Comparison of ENCODE assay signal across 13 cellular contexts in the genomic region with DNA sequence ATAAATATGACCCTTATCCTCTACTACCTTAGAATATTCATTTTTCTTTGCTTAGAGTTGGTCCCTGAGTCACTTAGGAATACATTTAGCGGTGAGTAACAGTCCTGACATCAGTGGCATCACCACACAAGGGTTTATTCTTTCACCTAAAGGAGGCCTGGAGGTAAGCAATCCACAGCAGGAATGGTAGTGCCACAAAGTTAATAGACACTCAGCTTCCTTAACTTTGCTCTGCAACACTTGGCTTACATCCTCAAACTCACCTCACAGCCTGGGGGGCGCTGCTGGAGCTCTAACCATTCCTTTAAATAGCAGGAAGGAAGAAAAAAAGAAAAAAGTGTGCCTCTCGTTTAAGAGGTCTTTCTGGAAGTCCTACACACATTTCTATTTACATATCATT. TPM values are rescaled to one million over a fixed set of nuclear protein-coding genes. Genes with fewer than 3 reads are reported as not detected.
DNase-seq lines count a peak whose midpoint lies in the region; TF ChIP-seq lines count a peak whose summit lies in the region.
"Had no signal": no experiment of that assay in that cellular context is flagged by ENCODE, and none has a peak within 500 bp of the region (broad histone marks: within the 10 kb centered on the region; RNA-seq: fewer than 3 reads in every experiment).

No MANE protein-coding gene starts in this region.

- no peaks in the 10 kb centered on the region for H3K9me3 Mint-ChIP-seq in CD14-positive monocyte
- H3K9me3 Mint-ChIP-seq: activated naive CD8-positive, alpha-beta T cell treated with anti-CD3 and anti-CD28 coated beads for 36 hours; naive thymus-derived CD8-positive, alpha-beta T cell had no signal

- H3K9ac ChIP-seq in GM23248 (no peak overlapping the region), mesendoderm (ENCODE audit: low read length) (no peak overlapping the region)
- H3K9ac ChIP-seq: KMS-11 had no signal

- H3K27ac ChIP-seq in GM23248 (no peak overlapping the region), brain microvascular endothelial cell (no peak overlapping the region), mesendoderm (ENCODE audit: low read depth, low read length) (no peak overlapping the region)
- H3K27ac ChIP-seq: coronary artery, KMS-11 had no signal

- H3K4me1 ChIP-seq in GM23248 (ENCODE audit: insufficient read depth): no peaks in the 10 kb centered on the region
- no peaks in the 10 kb centered on the region for H3K4me1 ChIP-seq in mesendoderm (ENCODE audit: control insufficient read depth, low read depth, low read length)

- no peak overlapping the region for H3K23ac ChIP-seq in mesendoderm (ENCODE audit: low read length)

- no peaks in the 10 kb centered on the region for H3K9me3 ChIP-seq in GM23248 (ENCODE audit: low read depth)

- no peak overlapping the region for H4K8ac ChIP-seq in mesendoderm (ENCODE audit: low read depth, low read length)

- no peak overlapping the region for H2BK15ac ChIP-seq in mesendoderm (replicated peaks; ENCODE audit: low read depth)

- H3K36me3 Mint-ChIP-seq in CD14-positive monocyte: no peaks in the 10 kb centered on the region
- H3K36me3 Mint-ChIP-seq: activated naive CD8-positive, alpha-beta T cell treated with anti-CD3 and anti-CD28 coated beads for 36 hours had no signal

- H2BK5ac ChIP-seq in mesendoderm (ENCODE audit: low read length): no peak overlapping the region

- no peak overlapping the region for H2BK120ac ChIP-seq in mesendoderm (ENCODE audit: low read depth, low read length)

- H2AK5ac ChIP-seq in mesendoderm (ENCODE audit: low read length): no peak overlapping the region

- no peak overlapping the region for H3K56ac ChIP-seq in mesendoderm (ENCODE audit: low read length)

- H4K20me1 ChIP-seq in GM23248 (ENCODE audit: insufficient read depth): no peaks in the 10 kb centered on the region

- peak; percentile 41 for TF ChIP-seq CTCF in brain microvascular endothelial cell (IDR thresholded peaks at IDR 0.05; ENCODE audit: low read depth, low read length, missing control alignments)
- no peak for TF ChIP-seq CTCF in CD14-positive monocyte (IDR thresholded peaks at IDR 0.05)

- no peak overlapping the region for H3K27ac Mint-ChIP-seq in CD14-positive monocyte
- H3K27ac Mint-ChIP-seq: activated naive CD8-positive, alpha-beta T cell treated with anti-CD3 and anti-CD28 coated beads for 36 hours had no signal

- H3K79me2 ChIP-seq in GM23248 (ENCODE audit: insufficient read depth) (no peaks in the 10 kb centered on the region), mesendoderm (ENCODE audit: control insufficient read depth, insufficient read depth, low read length) (no peaks in the 10 kb centered on the region)

- H3K79me1 ChIP-seq in mesendoderm (ENCODE audit: low read length): no peaks in the 10 kb centered on the region

- DNase-seq in GM23248: peak; percentile 23
- DNase-seq in M059J (ENCODE audit: low read depth): peak; percentile 53
- DNase-seq in brain microvascular endothelial cell: no peak
- peak; percentile 62 for DNase-seq in mesendoderm
- no peak for DNase-seq in NCI-H2107 treated with DMSO at 0.1 percent for 48 hours (lab: John Stamatoyannopoulos, UW; ENCODE audit: unreplicated experiment)
- DNase-seq in T-helper 2 cell: no peak
- no peak for DNase-seq in CD14-positive monocyte (ENCODE audit: low spot score)
- DNase-seq: activated naive CD8-positive, alpha-beta T cell treated with anti-CD3 and anti-CD28 coated beads for 36 hours; foreskin fibroblast; naive thymus-derived CD8-positive, alpha-beta T cell; NCI-H2171 treated with DMSO at 0.1 percent for 48 hours had no signal

- H4K5ac ChIP-seq in mesendoderm (ENCODE audit: low read length): no peak overlapping the region

- intact Hi-C loops in CD14-positive monocyte (cut with micrococcal nuclease): no loop called here

- H3K4me1 Mint-ChIP-seq in CD14-positive monocyte: peaks cover 9% of the 10 kb centered on the region
- H3K4me1 Mint-ChIP-seq: activated naive CD8-positive, alpha-beta T cell treated with anti-CD3 and anti-CD28 coated beads for 36 hours had no signal

- no peaks in the 10 kb centered on the region for H3K9me2 ChIP-seq in GM23248 (ENCODE audit: insufficient read depth)

- WGBS in GM23248 (ENCODE audit: low coverage in 1 of 2, low lambda C conversion rate in 2 of 2, missing lambda C conversion rate in 2 of 2), 2 experiments: 93 to 94% methylated on average over 3 of the region's 3 CpGs
- no CpG with 5 or more reads among the region's 3 CpGs for WGBS in mesendoderm (ENCODE audit: extremely low coverage, insufficient coverage, low lambda C conversion rate)

- H3K4me3 Mint-ChIP-seq in CD14-positive monocyte: no peak overlapping the region
- H3K4me3 Mint-ChIP-seq: activated naive CD8-positive, alpha-beta T cell treated with anti-CD3 and anti-CD28 coated beads for 36 hours; naive thymus-derived CD8-positive, alpha-beta T cell had no signal

- in situ Hi-C loops in GM23248 (cut with MboI): no loop called here
- in situ Hi-C loops in brain microvascular endothelial cell (cut with HindIII; ENCODE audit: low pct_ligation_motif_present, low sequenced_read_pairs): no loop called here

- H3K18ac ChIP-seq in mesendoderm (ENCODE audit: low read length): no peak overlapping the region

- peaks cover 0 to 3% (median 0%) of the 10 kb centered on the region in 3 donors for H3K27me3 Mint-ChIP-seq in CD14-positive monocyte (ENCODE audit: low read depth in 3 of 3)
- H3K27me3 Mint-ChIP-seq: activated naive CD8-positive, alpha-beta T cell treated with anti-CD3 and anti-CD28 coated beads for 36 hours; naive thymus-derived CD8-positive, alpha-beta T cell had no signal

- H2AFZ ChIP-seq in GM23248: no peak overlapping the region

- H3K4me3 ChIP-seq in GM23248: no peak overlapping the region
- no peak overlapping the region for H3K4me3 ChIP-seq in brain microvascular endothelial cell (ENCODE audit: low read depth, low read length)
- no peak overlapping the region for H3K4me3 ChIP-seq in mesendoderm (ENCODE audit: low read length)
- H3K4me3 ChIP-seq: coronary artery had no signal

- no peak overlapping the region for H3K4ac ChIP-seq in mesendoderm (ENCODE audit: low read depth, low read length)

- H3K27me3 ChIP-seq in GM23248 (replicated peaks; ENCODE audit: insufficient read depth) (no peaks in the 10 kb centered on the region), brain microvascular endothelial cell (replicated peaks) (no peaks in the 10 kb centered on the region), mesendoderm (ENCODE audit: insufficient read depth, low read length, poor library complexity) (no peaks in the 10 kb centered on the region)

- peaks cover 17% of the 10 kb centered on the region; the same call in 1 of the 2 replicates for H3F3A ChIP-seq in GM23248 (ENCODE audit: insufficient read depth)

- H3K4me2 ChIP-seq in GM23248 (ENCODE audit: unreplicated experiment) (no peak overlapping the region), mesendoderm (ENCODE audit: low read length) (no peak overlapping the region)
- H3K4me2 ChIP-seq: KMS-11 had no signal

- H3K36me3 ChIP-seq in GM23248 (ENCODE audit: low read depth) (no peaks in the 10 kb centered on the region), brain microvascular endothelial cell (replicated peaks) (no peaks in the 10 kb centered on the region), mesendoderm (ENCODE audit: control insufficient read depth, insufficient read depth, low read length) (no peaks in the 10 kb centered on the region)

RNA-seq across cellular contexts. Expression of a gene that starts 29.1 kb away (rescaled TPM):
- 3.5 and 18.2 TPM in 2 replicates for total RNA-seq in GM23248 (2014; rRNA removed; shearing (Covaris generic))
- polyA plus RNA-seq in GM23248 (2016; fragmentation: Nextera tagmentation; extraction: Ambion mirVana) (5.4 and 6.4 TPM in 2 replicates), CD14-positive monocyte (under 1 TPM in 1 of 2 donors, not detected in 1; 0.94 TPM)
- 1.2 and 5.0 TPM in 2 replicates for total RNA-seq in M059J (2014; rRNA removed; shearing (Covaris generic))
- polyA plus RNA-seq in mesendoderm (2013, experiment 1 of 2): 0.56 TPM
- 0.55 TPM for polyA plus RNA-seq in mesendoderm (2013, experiment 2 of 2)

RNA-seq across cellular contexts. Expression of a gene that starts 29.2 kb away (rescaled TPM):
- total RNA-seq in GM23248 (2014; rRNA removed; shearing (Covaris generic)): 6.6 and 11.5 TPM in 2 replicates
- polyA plus RNA-seq in GM23248 (2016; fragmentation: Nextera tagmentation; extraction: Ambion mirVana) (10.4 and 12.5 TPM in 2 replicates), CD14-positive monocyte (1 to 10 TPM; 2.3 to 2.7 TPM)
- 5.5 and 10.8 TPM in 2 replicates for total RNA-seq in M059J (2014; rRNA removed; shearing (Covaris generic))
- polyA plus RNA-seq in mesendoderm (2013, experiment 1 of 2): 3.2 TPM
- 3.1 TPM for polyA plus RNA-seq in mesendoderm (2013, experiment 2 of 2)

RNA-seq across cellular contexts. Expression of a gene that starts 36.0 kb away (rescaled TPM):
- 13.8 and 19.9 TPM in 2 replicates for total RNA-seq in GM23248 (2014; rRNA removed; shearing (Covaris generic))
- polyA plus RNA-seq in GM23248 (2016; fragmentation: Nextera tagmentation; extraction: Ambion mirVana) (20.8 and 21.0 TPM in 2 replicates), CD14-positive monocyte (10 to 100 TPM in 1 of 2 donors, 1 to 10 TPM in 1; 8.8 to 15.1 TPM)
- total RNA-seq in M059J (2014; rRNA removed; shearing (Covaris generic)): 8.9 and 18.0 TPM in 2 replicates
- 3.4 TPM for polyA plus RNA-seq in mesendoderm (2013, experiment 1 of 2)
- 3.6 TPM for polyA plus RNA-seq in mesendoderm (2013, experiment 2 of 2)

RNA-seq across cellular contexts. Expression of a gene that starts 36.5 kb away (rescaled TPM):
- total RNA-seq in GM23248 (2014; rRNA removed; shearing (Covaris generic)): 6.7 and 8.0 TPM in 2 replicates
- polyA plus RNA-seq in GM23248 (2016; fragmentation: Nextera tagmentation; extraction: Ambion mirVana): 8.7 and 8.8 TPM in 2 replicates
- total RNA-seq in M059J (2014; rRNA removed; shearing (Covaris generic)): 14.7 and 21.0 TPM in 2 replicates
- 7.6 TPM for polyA plus RNA-seq in mesendoderm (2013, experiment 1 of 2)
- polyA plus RNA-seq in mesendoderm (2013, experiment 2 of 2): 7.4 TPM
- polyA plus RNA-seq in CD14-positive monocyte: 1 to 10 TPM; 4.8 to 7.2 TPM

Comparison
In these comparisons a context has a peak if more than half of its experiments do, and no peak if none do; other contexts are left out.
1. DNase-seq: peak in GM23248 (single experiment), M059J (single experiment) and mesendoderm (single experiment); none in brain microvascular endothelial cell (single experiment), NCI-H2107 treated with DMSO at 0.1 percent for 48 hours (single experiment), T-helper 2 cell (0 of 5) and CD14-positive monocyte (single experiment).